Comparison of ENCODE assay signal across 22 cellular contexts in the genomic region with DNA sequence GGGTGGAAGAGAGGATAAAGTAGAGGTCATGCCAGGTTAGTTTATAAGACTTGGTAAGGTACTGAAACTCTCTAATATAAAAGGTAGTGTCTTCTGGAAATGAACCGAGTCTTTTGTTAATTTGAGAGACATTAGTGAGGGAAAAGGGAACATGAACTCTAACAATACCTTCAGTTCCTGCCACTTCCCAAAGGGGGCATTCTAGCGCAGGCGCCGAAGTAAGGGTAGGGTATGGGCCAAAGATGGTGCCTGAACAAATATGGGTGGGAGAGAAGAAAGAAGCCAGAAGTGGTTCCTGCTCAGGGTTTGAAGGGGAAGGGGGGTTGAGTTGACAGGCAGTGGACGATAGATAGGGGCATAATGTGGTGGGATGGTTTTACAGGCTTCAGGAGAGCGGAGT. TPM values are rescaled to one million over a fixed set of nuclear protein-coding genes. Genes with fewer than 3 reads are reported as not detected.
DNase-seq lines count a peak whose midpoint lies in the region; ATAC-seq and TF ChIP-seq lines count a peak whose summit lies in the region.
"Had no signal": no experiment of that assay in that cellular context is flagged by ENCODE, and none has a peak within 500 bp of the region (broad histone marks: within the 10 kb centered on the region; RNA-seq: fewer than 3 reads in every experiment).

No MANE protein-coding gene starts in this region.

- no CpG with 5 or more reads among the region's 6 CpGs for WGBS in H9 (ENCODE audit: extremely low coverage, insufficient read length, low lambda C conversion rate)

- no peak overlapping the region for H4K8ac ChIP-seq in H9 (replicated peaks; ENCODE audit: insufficient read length, low read depth, low read length)

- H3K23me2 ChIP-seq in H9 (ENCODE audit: insufficient read length, low read depth, low read length, poor library complexity, severe bottlenecking), result no peaks in the 10 kb centered on the region

- H3K27me3 Mint-ChIP-seq in H9 (ENCODE audit: low read depth), result no peaks in the 10 kb centered on the region; the same call in 1 of the 2 replicates
- H3K27me3 Mint-ChIP-seq in WTC11 (ENCODE audit: low read depth), result no peaks in the 10 kb centered on the region
- H3K27me3 Mint-ChIP-seq in neural progenitor cell (ENCODE audit: insufficient read depth, low read depth), result peaks cover 3% of the 10 kb centered on the region
- no peaks in the 10 kb centered on the region for H3K27me3 Mint-ChIP-seq in activated naive CD8-positive, alpha-beta T cell treated with anti-CD3 and anti-CD28 coated beads, Interleukin-2, amount 50 U/mL, for 24 hours
- H3K27me3 Mint-ChIP-seq: CD4-positive, alpha-beta memory T cell had no signal

- H3K18ac ChIP-seq in H9 (ENCODE audit: insufficient read length, low read depth, low read length), result no peak overlapping the region

- H3K27ac Mint-ChIP-seq in H9 (no peak overlapping the region), WTC11 (no peak overlapping the region), neural progenitor cell (peak overlapping the region; percentile 3)
- H3K27ac Mint-ChIP-seq in activated naive CD8-positive, alpha-beta T cell treated with anti-CD3 and anti-CD28 coated beads, Interleukin-2, amount 50 U/mL, for 24 hours, result no peak overlapping the region
- H3K27ac Mint-ChIP-seq: CD14-positive monocyte; CD4-positive, alpha-beta memory T cell; HFFc6 had no signal

- H2BK12ac ChIP-seq in H9 (ENCODE audit: insufficient read length, low read depth, low read length), result no peak overlapping the region

- H3K9me3 Mint-ChIP-seq in H9, result peaks cover 10 to 13% of the 10 kb centered on the region in 2 experiments; a peak in 3 of 5 replicates
- H3K9me3 Mint-ChIP-seq in WTC11, result peaks cover 16% of the 10 kb centered on the region
- H3K9me3 Mint-ChIP-seq in neural progenitor cell, result peaks cover 2% of the 10 kb centered on the region
- peaks cover 3% of the 10 kb centered on the region for H3K9me3 Mint-ChIP-seq in activated naive CD8-positive, alpha-beta T cell treated with anti-CD3 and anti-CD28 coated beads, Interleukin-2, amount 50 U/mL, for 24 hours

- no peak overlapping the region for H4K5ac ChIP-seq in H9 (ENCODE audit: insufficient read length, low read depth, low read length)

- H3K4me3 ChIP-seq in A673 (ENCODE audit: low read depth, low read length, poor library complexity, severe bottlenecking) (no peak overlapping the region), neural progenitor cell (no peak overlapping the region)
- H3K4me3 ChIP-seq: A549, BLaER1 had no signal

- H3K23ac ChIP-seq in H9 (ENCODE audit: insufficient read length, low read depth, low read length), result no peak overlapping the region

- intact Hi-C loops in A673 (cut with micrococcal nuclease; ENCODE audit: unreplicated experiment), result no loop called here

- H2BK120ac ChIP-seq in H9 (ENCODE audit: low read depth, low read length, poor library complexity, severe bottlenecking), result no peak overlapping the region

- H4K20me1 ChIP-seq in H9 (ENCODE audit: control insufficient read depth, insufficient read depth, insufficient read length) (no peaks in the 10 kb centered on the region), neural progenitor cell (ENCODE audit: low read depth) (no peaks in the 10 kb centered on the region)
- H4K20me1 ChIP-seq: BLaER1 had no signal

- DNase-seq in A673 (ENCODE audit: low spot score) (no peak), H9 (no peak), WTC11 (ENCODE audit: low spot score) (peak; percentile 17), neural progenitor cell (ENCODE audit: low spot score) (no peak)
- DNase-seq in activated effector memory CD4-positive, alpha-beta T cell treated with anti-CD3 and anti-CD28 coated beads, Interleukin-2, amount 50 U/mL, for 16 hours, result no peak
- DNase-seq in activated naive CD8-positive, alpha-beta T cell treated with anti-CD3 and anti-CD28 coated beads, Interleukin-2, amount 50 U/mL, for 24 hours, result no peak
- DNase-seq: CD4-positive, alpha-beta memory T cell; DMS 273 treated with DMSO at 0.1 percent for 48 hours; DMS53; DND-41; EL; HFFc6; KG1 had no signal

- H2BK20ac ChIP-seq in H9 (ENCODE audit: low read depth, low read length, poor library complexity, severe bottlenecking), result no peak overlapping the region

- H3K36me3 Mint-ChIP-seq in H9 (ENCODE audit: insufficient read depth in 1 of 3, low read depth in 3 of 3) (no peaks in the 10 kb centered on the region; a peak in 1 of 7 replicates), WTC11 (peaks cover 12% of the 10 kb centered on the region), neural progenitor cell (no peaks in the 10 kb centered on the region)
- H3K36me3 Mint-ChIP-seq in activated naive CD8-positive, alpha-beta T cell treated with anti-CD3 and anti-CD28 coated beads, Interleukin-2, amount 50 U/mL, for 24 hours (ENCODE audit: low read depth), result no peaks in the 10 kb centered on the region
- H3K36me3 Mint-ChIP-seq: CD14-positive monocyte; CD4-positive, alpha-beta memory T cell had no signal

- no peaks in the 10 kb centered on the region for H3K79me1 ChIP-seq in H9 (ENCODE audit: insufficient read depth, low read depth, low read length, poor library complexity, severe bottlenecking)

- POLR2A ChIA-PET in A673 (lab: Charles Lee; ENCODE audit: low non-redundant PET), result no interaction called here
- POLR2A ChIA-PET in WTC11 (lab: Charles Lee), result no interaction called here

- H3F3A ChIP-seq in neural progenitor cell (ENCODE audit: low read depth), result no peaks in the 10 kb centered on the region

- H3T11ph ChIP-seq in H9 (ENCODE audit: low read length), result no peak overlapping the region

- H3K4me1 Mint-ChIP-seq in H9, result peaks cover 0 to 2% of the 10 kb centered on the region in 2 experiments; a peak in 1 of 4 replicates
- H3K4me1 Mint-ChIP-seq in WTC11, result no peaks in the 10 kb centered on the region
- H3K4me1 Mint-ChIP-seq in neural progenitor cell, result peaks cover 14% of the 10 kb centered on the region
- peaks cover 3% of the 10 kb centered on the region for H3K4me1 Mint-ChIP-seq in activated naive CD8-positive, alpha-beta T cell treated with anti-CD3 and anti-CD28 coated beads, Interleukin-2, amount 50 U/mL, for 24 hours
- H3K4me1 Mint-ChIP-seq: CD14-positive monocyte; CD4-positive, alpha-beta memory T cell had no signal

- TF ChIP-seq CTCF in A673 (conservative IDR thresholded peaks at IDR 0.05; ENCODE audit: low read depth, low read length), result 0 out of 2 replicates have a peak, but pooled peaks have one; percentile 15
- peak; percentile 37; the same call in 2 of the 3 replicates for TF ChIP-seq CTCF in H9 (conservative IDR thresholded peaks at IDR 0.05)
- no peak for TF ChIP-seq CTCF in WTC11 (IDR thresholded peaks at IDR 0.05)
- TF ChIP-seq CTCF in neural progenitor cell (IDR thresholded peaks at IDR 0.05), result no peak

- H4K91ac ChIP-seq in H9 (ENCODE audit: insufficient read length, low read depth, low read length), result no peak overlapping the region

- H3K79me2 ChIP-seq in H9 (ENCODE audit: insufficient read depth, low read length) (no peaks in the 10 kb centered on the region), neural progenitor cell (ENCODE audit: low read depth) (no peaks in the 10 kb centered on the region)

- no peak overlapping the region for H3K4me2 ChIP-seq in H9 (ENCODE audit: insufficient read depth, insufficient read length, low read length)
- H3K4me2 ChIP-seq in neural progenitor cell, result no peak overlapping the region
- H3K4me2 ChIP-seq: A549, BLaER1 had no signal

- ATAC-seq in WTC11, result no peak
- ATAC-seq in activated naive CD8-positive, alpha-beta T cell treated with anti-CD3 and anti-CD28 coated beads, Interleukin-2, amount 50 U/mL, for 24 hours, result no peak
- ATAC-seq in HG02678 (IDR thresholded peaks at IDR 0.05; ENCODE audit: unreplicated experiment), result no peak
- ATAC-seq: A549, HCT116 had no signal

- H2BK5ac ChIP-seq in H9 (ENCODE audit: insufficient read length, low read length), result no peak overlapping the region

- no peak overlapping the region for H2BK15ac ChIP-seq in H9 (ENCODE audit: low read depth, low read length)

- H3K9ac ChIP-seq in H9 (ENCODE audit: extremely low read depth, insufficient read length, low read length) (no peak overlapping the region), neural progenitor cell (no peak overlapping the region)
- H3K9ac ChIP-seq: BLaER1 had no signal

- peaks cover 4% of the 10 kb centered on the region for H3K9me3 ChIP-seq in A673 (ENCODE audit: low read depth, low read length, poor library complexity, severe bottlenecking)
- H3K9me3 ChIP-seq in H9 (ENCODE audit: control insufficient read depth, low read depth, low read length), result no peaks in the 10 kb centered on the region
- peaks cover 5% of the 10 kb centered on the region for H3K9me3 ChIP-seq in neural progenitor cell (ENCODE audit: low read depth)

- no peak overlapping the region for H3K56ac ChIP-seq in H9 (ENCODE audit: insufficient read length, low read depth, low read length)

- CTCF ChIA-PET in A673 (lab: Charles Lee) (no interaction called here), WTC11 (lab: Charles Lee) (interaction anchor here (1.3 kb wide), 1 partner anchor 57 kb away, joined by 5 read pairs; no protein-coding TSS in a partner anchor)

- H3K27ac ChIP-seq in A673 (ENCODE audit: low read depth, low read length, poor library complexity, severe bottlenecking) (no peak overlapping the region), H9 (ENCODE audit: insufficient read length, low read depth, low read length) (no peak overlapping the region), neural progenitor cell (no peak overlapping the region)
- H3K27ac ChIP-seq: 22Rv1, A549, BLaER1 had no signal

- H3K36me3 ChIP-seq in A673 (ENCODE audit: insufficient read depth, low read length, poor library complexity, severe bottlenecking), result no peaks in the 10 kb centered on the region
- H3K36me3 ChIP-seq in neural progenitor cell, result no peaks in the 10 kb centered on the region
- H3K36me3 ChIP-seq: BLaER1 had no signal

- H3K4me1 ChIP-seq in A673 (ENCODE audit: insufficient read depth, low read length, poor library complexity, severe bottlenecking), result no peaks in the 10 kb centered on the region
- H3K4me1 ChIP-seq in H9 (ENCODE audit: insufficient read depth, low read length), result no peaks in the 10 kb centered on the region
- peaks cover 4% of the 10 kb centered on the region for H3K4me1 ChIP-seq in neural progenitor cell
- H3K4me1 ChIP-seq: A549 had no signal

- no peak overlapping the region for H2AK5ac ChIP-seq in H9 (ENCODE audit: insufficient read length, low read length)

- no peak overlapping the region for H3K14ac ChIP-seq in H9 (ENCODE audit: insufficient read depth, low read length)

- H2AFZ ChIP-seq in H9 (ENCODE audit: low read length) (no peak overlapping the region), neural progenitor cell (replicated peaks) (no peak overlapping the region)

- no peak overlapping the region for H3K4ac ChIP-seq in H9 (ENCODE audit: low read depth, low read length)

- H3K27me3 ChIP-seq in A673 (replicated peaks; ENCODE audit: insufficient read depth, low read depth, low read length, poor library complexity) (no peaks in the 10 kb centered on the region), H9 (ENCODE audit: insufficient read depth, low read length) (no peaks in the 10 kb centered on the region), neural progenitor cell (no peaks in the 10 kb centered on the region)
- H3K27me3 ChIP-seq: BLaER1 had no signal

- H3K4me3 Mint-ChIP-seq in H9 (no peak overlapping the region), WTC11 (no peak overlapping the region), neural progenitor cell (no peak overlapping the region)
- no peak overlapping the region for H3K4me3 Mint-ChIP-seq in activated naive CD8-positive, alpha-beta T cell treated with anti-CD3 and anti-CD28 coated beads, Interleukin-2, amount 50 U/mL, for 24 hours
- H3K4me3 Mint-ChIP-seq: CD14-positive monocyte; CD4-positive, alpha-beta memory T cell; HFFc6 had no signal

- no TSS peak for BruUV-seq in A673 (replicated peaks; lab: Mats Ljungman, UMichigan)

RNA-seq across cellular contexts. Expression of gene REG1B, which starts 10.1 kb away (rescaled TPM):
- not detected in 2 replicates for total RNA-seq in A673 (2021)
- not detected in 2 replicates for total RNA-seq in H9 (2021)
- total RNA-seq in WTC11 (2021), result 2.1 to 3.8 TPM (median 2.3 TPM) in 3 replicates
- total RNA-seq in neural progenitor cell (ENCODE audit: low replicate concordance), result not detected in 2 replicates
- total RNA-seq: CD4-positive, alpha-beta memory T cell; G401; H4; HFFc6; HT-29 had no signal

RNA-seq across cellular contexts. Expression of gene REG1A, which starts 22.4 kb away (rescaled TPM):
- total RNA-seq in A673 (2021), result not detected in 2 replicates
- not detected in 2 replicates for total RNA-seq in H9 (2021)
- total RNA-seq in WTC11 (2021), result 4.8 to 8.2 TPM (median 5.2 TPM) in 3 replicates
- total RNA-seq in neural progenitor cell (ENCODE audit: low replicate concordance), result 0.28 and 2.3 TPM in 2 replicates
- total RNA-seq: CD4-positive, alpha-beta memory T cell; G401; HFFc6; HT-29 had no signal

Comparison
In these comparisons a context has a peak if more than half of its experiments do, and no peak if none do; other contexts are left out.
1. CTCF ChIP-seq: peak in A673 (single experiment) and H9 (single experiment); none in WTC11 (single experiment) and neural progenitor cell (single experiment).